8 cellular contexts compared by ENCODE assay signal in the genomic region with DNA sequence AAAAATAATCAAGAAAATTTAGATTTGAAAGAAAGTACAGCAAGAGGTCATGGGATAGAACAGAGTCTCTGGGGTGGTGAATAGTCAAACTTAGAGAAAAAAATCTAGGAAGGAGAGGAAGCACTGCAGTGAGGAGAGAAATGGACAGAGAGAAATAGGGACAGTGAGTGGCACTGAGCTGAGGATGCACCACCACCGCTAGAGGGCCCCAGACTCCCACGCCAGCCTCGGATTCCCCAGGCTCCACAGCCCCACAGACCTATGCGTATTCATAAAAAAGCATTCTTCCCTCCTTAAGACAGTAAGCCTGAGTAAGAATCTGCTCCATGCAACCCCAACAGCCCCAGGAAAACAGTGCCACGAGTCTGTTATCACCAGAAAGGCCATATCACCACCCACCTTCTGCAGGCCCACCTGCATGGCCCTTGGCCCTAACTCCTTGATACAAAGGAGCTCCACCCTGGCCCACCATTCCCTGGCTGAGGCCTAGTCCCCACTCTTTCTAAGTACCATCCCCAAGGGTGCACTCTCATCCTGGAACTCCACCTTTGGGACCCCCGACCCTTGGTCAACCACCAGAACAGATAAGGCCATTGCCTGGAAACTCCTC.
DNase-seq lines count a peak whose midpoint lies in the region; ATAC-seq and TF ChIP-seq lines count a peak whose summit lies in the region.

No MANE protein-coding gene starts in this region.

- no peak overlapping the region for H3K27ac ChIP-seq in RWPE2 (ENCODE audit: poor library complexity, severe bottlenecking)
- no peak overlapping the region for H3K27ac ChIP-seq in osteoblast (ENCODE audit: low read depth, low read length)
- no peak overlapping the region for H3K27ac ChIP-seq in thyroid gland

- no peaks in the 10 kb centered on the region for H3K4me1 ChIP-seq in RWPE2 (ENCODE audit: insufficient read depth, poor library complexity, severe bottlenecking)
- H3K4me1 ChIP-seq in osteoblast (ENCODE audit: insufficient read depth, low read length), result no peaks in the 10 kb centered on the region
- peaks cover 0 to 6% of the 10 kb centered on the region in 2 donors for H3K4me1 ChIP-seq in thyroid gland

- H3K36me3 ChIP-seq in RWPE2 (ENCODE audit: low read depth) (no peaks in the 10 kb centered on the region), osteoblast (ENCODE audit: insufficient read depth, low read length) (no peaks in the 10 kb centered on the region), thyroid gland (peaks cover 4 to 9% of the 10 kb centered on the region in 2 donors)

- H3K4me3 ChIP-seq in RWPE2 (ENCODE audit: severe bottlenecking) (no peak overlapping the region), foreskin fibroblast (ENCODE audit: low read depth in 1 of 2, low read length in 2 of 2) (no peak overlapping the region), osteoblast (ENCODE audit: insufficient read depth, low read length) (no peak overlapping the region), thyroid gland (replicated peaks in 1 of 3) (no peak overlapping the region)

- H3K27me3 ChIP-seq in RWPE2 (ENCODE audit: insufficient read depth, poor library complexity, severe bottlenecking) (no peaks in the 10 kb centered on the region), osteoblast (ENCODE audit: insufficient read depth, low read length) (no peaks in the 10 kb centered on the region), thyroid gland (no peaks in the 10 kb centered on the region)

- H2AFZ ChIP-seq in osteoblast (ENCODE audit: low read length), result no peak overlapping the region

- intact Hi-C loops in thyroid gland (cut with DNase I), result loop anchor here (10.0 kb wide), 3 partner anchors 130 to 210 kb away; a partner anchor contains a TSS

- H3K79me2 ChIP-seq in osteoblast (ENCODE audit: insufficient read depth, low read length), result peaks cover under 1% of the 10 kb centered on the region

- peak; percentile 58 for DNase-seq in COLO668 (lab: John Stamatoyannopoulos, UW; ENCODE audit: unreplicated experiment)
- DNase-seq in RWPE2 (ENCODE audit: low spot score), result no peak
- DNase-seq in activated effector memory CD4-positive, alpha-beta T cell treated with Interleukin-2 at 50 U/mL for 16 hours, result peak; percentile 63
- peak; percentile 62 to 87 for DNase-seq in foreskin fibroblast
- peak; percentile 95 for DNase-seq in osteoblast (ENCODE audit: insufficient read length, low spot score, missing footprints)
- peak; percentile 71 to 78 for DNase-seq in thyroid gland

- no peak for TF ChIP-seq POLR2A in thyroid gland (IDR thresholded peaks at IDR 0.05)

- TF ChIP-seq CTCF in RWPE2 (IDR thresholded peaks at IDR 0.05; ENCODE audit: poor library complexity, severe bottlenecking), result peak; percentile 90
- peak; percentile 99 for TF ChIP-seq CTCF in foreskin fibroblast (IDR thresholded peaks at IDR 0.05; ENCODE audit: low read depth, low read length)
- TF ChIP-seq CTCF in osteoblast (IDR thresholded peaks at IDR 0.05; ENCODE audit: extremely low read depth, low read depth, low read length), result peak; percentile 97
- peak; percentile 79 to 88 (median 84) for TF ChIP-seq CTCF in thyroid gland (IDR thresholded peaks at IDR 0.05)

- H3K4me2 ChIP-seq in osteoblast (ENCODE audit: insufficient read depth, low read length), result no peak overlapping the region

- H4K20me1 ChIP-seq in osteoblast (ENCODE audit: insufficient read depth, low read length), result peaks cover 20% of the 10 kb centered on the region

- peak; percentile 44 for ATAC-seq in GM19351 (IDR thresholded peaks at IDR 0.05; ENCODE audit: unreplicated experiment)
- ATAC-seq in HG03521 (IDR thresholded peaks at IDR 0.05; ENCODE audit: unreplicated experiment), result peak; percentile 40
- peak; percentile 95 for ATAC-seq in RWPE2 (ENCODE audit: low read depth)

- 24 to 26% methylated on average over 6 of the region's 6 CpGs for WGBS in thyroid gland, 2 donors

- H3K9me3 ChIP-seq in RWPE2 (ENCODE audit: severe bottlenecking) (no peaks in the 10 kb centered on the region), osteoblast (ENCODE audit: low read depth, low read length) (no peaks in the 10 kb centered on the region), thyroid gland (no peaks in the 10 kb centered on the region)

Comparison
In these comparisons a context has a peak if more than half of its experiments do, and no peak if none do; other contexts are left out.
1. ATAC-seq: peak in every context shown above with its lines; median percentile 95 in RWPE2; 44 in GM19351; 40 in HG03521.